1 cellular context compared by ENCODE assay signal in the genomic region with DNA sequence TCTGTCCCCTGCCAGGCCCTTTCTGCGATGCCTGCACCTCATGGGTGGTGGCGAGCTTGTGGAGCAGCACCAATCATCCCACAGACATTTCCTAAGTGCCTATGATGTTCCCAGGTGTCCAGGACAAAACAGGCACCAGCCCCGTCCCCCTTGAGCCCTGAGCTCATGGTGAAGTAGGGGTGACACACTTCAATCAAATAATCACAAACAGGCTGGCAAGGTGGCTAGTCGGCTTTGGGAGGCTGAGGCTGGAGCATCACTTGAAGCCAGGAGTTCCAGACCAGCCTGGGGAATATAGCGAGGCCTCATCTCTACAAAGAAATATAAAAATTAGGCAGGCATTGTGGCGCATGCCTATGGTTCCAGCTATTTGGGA.
TF ChIP-seq lines count a peak whose summit lies in the region.

No MANE protein-coding gene starts in this region.

TF ChIP-seq in HCT116, 20 proteins besides CTCF, POLR2A, EP300 and RAD21:
- no peak for TF ChIP-seq EZH2phosphoT487 (IDR thresholded peaks at IDR 0.05; ENCODE audit: borderline replicate concordance)
- no peak for TF ChIP-seq SRF (IDR thresholded peaks at IDR 0.05; ENCODE audit: low read depth)
- TF ChIP-seq, protein P1, sequence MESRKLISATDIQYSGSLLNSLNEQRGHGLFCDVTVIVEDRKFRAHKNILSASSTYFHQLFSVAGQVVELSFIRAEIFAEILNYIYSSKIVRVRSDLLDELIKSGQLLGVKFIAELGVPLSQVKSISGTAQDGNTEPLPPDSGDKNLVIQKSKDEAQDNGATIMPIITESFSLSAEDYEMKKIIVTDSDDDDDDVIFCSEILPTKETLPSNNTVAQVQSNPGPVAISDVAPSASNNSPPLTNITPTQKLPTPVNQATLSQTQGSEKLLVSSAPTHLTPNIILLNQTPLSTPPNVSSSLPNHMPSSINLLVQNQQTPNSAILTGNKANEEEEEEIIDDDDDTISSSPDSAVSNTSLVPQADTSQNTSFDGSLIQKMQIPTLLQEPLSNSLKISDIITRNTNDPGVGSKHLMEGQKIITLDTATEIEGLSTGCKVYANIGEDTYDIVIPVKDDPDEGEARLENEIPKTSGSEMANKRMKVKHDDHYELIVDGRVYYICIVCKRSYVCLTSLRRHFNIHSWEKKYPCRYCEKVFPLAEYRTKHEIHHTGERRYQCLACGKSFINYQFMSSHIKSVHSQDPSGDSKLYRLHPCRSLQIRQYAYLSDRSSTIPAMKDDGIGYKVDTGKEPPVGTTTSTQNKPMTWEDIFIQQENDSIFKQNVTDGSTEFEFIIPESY (IDR thresholded peaks at IDR 0.05; ENCODE audit: extremely low read depth, insufficient replicate concordance, low read length), result no peak
- no peak for TF ChIP-seq ELF1 (IDR thresholded peaks at IDR 0.05; ENCODE audit: borderline replicate concordance, low read depth)
- no peak for TF ChIP-seq EZH2 (IDR thresholded peaks at IDR 0.05)
- no peak for TF ChIP-seq SIN3A (IDR thresholded peaks at IDR 0.05; ENCODE audit: low read depth)
- TF ChIP-seq POLR2AphosphoS5 (IDR thresholded peaks at IDR 0.05; ENCODE audit: low read depth, low read length), result no peak
- TF ChIP-seq ZFX (IDR thresholded peaks at IDR 0.05), result no peak
- TF ChIP-seq TCF7L2 (IDR thresholded peaks at IDR 0.05; ENCODE audit: borderline replicate concordance, extremely low read depth, insufficient read depth, insufficient read length), result no peak
- TF ChIP-seq JUND (IDR thresholded peaks at IDR 0.05), result no peak
- TF ChIP-seq FOSL1 (IDR thresholded peaks at IDR 0.05; ENCODE audit: low read depth), result no peak
- TF ChIP-seq CEBPB (IDR thresholded peaks at IDR 0.05; ENCODE audit: low read depth), result no peak
- TF ChIP-seq, protein P2, sequence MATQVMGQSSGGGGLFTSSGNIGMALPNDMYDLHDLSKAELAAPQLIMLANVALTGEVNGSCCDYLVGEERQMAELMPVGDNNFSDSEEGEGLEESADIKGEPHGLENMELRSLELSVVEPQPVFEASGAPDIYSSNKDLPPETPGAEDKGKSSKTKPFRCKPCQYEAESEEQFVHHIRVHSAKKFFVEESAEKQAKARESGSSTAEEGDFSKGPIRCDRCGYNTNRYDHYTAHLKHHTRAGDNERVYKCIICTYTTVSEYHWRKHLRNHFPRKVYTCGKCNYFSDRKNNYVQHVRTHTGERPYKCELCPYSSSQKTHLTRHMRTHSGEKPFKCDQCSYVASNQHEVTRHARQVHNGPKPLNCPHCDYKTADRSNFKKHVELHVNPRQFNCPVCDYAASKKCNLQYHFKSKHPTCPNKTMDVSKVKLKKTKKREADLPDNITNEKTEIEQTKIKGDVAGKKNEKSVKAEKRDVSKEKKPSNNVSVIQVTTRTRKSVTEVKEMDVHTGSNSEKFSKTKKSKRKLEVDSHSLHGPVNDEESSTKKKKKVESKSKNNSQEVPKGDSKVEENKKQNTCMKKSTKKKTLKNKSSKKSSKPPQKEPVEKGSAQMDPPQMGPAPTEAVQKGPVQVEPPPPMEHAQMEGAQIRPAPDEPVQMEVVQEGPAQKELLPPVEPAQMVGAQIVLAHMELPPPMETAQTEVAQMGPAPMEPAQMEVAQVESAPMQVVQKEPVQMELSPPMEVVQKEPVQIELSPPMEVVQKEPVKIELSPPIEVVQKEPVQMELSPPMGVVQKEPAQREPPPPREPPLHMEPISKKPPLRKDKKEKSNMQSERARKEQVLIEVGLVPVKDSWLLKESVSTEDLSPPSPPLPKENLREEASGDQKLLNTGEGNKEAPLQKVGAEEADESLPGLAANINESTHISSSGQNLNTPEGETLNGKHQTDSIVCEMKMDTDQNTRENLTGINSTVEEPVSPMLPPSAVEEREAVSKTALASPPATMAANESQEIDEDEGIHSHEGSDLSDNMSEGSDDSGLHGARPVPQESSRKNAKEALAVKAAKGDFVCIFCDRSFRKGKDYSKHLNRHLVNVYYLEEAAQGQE (IDR thresholded peaks at IDR 0.05; ENCODE audit: low read depth), result no peak
